14 cellular contexts compared by ENCODE assay signal in genomic region chr3:14436954-14437281, GRCh38. TPM values are rescaled to one million over a fixed set of nuclear protein-coding genes. Genes with fewer than 3 reads are reported as not detected.
A peak's percentile ranks its signal among the peaks of the same experiment; 100 is the strongest.
DNase-seq lines count a peak whose midpoint lies in the region; ATAC-seq and TF ChIP-seq lines count a peak whose summit lies in the region.
"Had no signal": no experiment of that assay in that cellular context is flagged by ENCODE, and none has a peak within 500 bp of the region (broad histone marks: within the 10 kb centered on the region; RNA-seq: fewer than 3 reads in every experiment).

No MANE protein-coding gene starts in this region.

- H3K27ac Mint-ChIP-seq in activated T-cell treated with anti-CD3 and anti-CD28 coated beads, Interleukin-2, amount 50 U/mL, for 72 hours, result peak overlapping the region; percentile 23
- peak overlapping the region; percentile 52 for H3K27ac Mint-ChIP-seq in glutamatergic neuron (ENCODE audit: unreplicated experiment)
- H3K27ac Mint-ChIP-seq in type B pancreatic cell, result peak overlapping the region; percentile 74
- H3K27ac Mint-ChIP-seq: activated naive CD8-positive, alpha-beta T cell had no signal

- H3K4me3 ChIP-seq in lower leg skin (ENCODE audit: low read depth, poor library complexity, severe bottlenecking), result no peak overlapping the region
- H3K4me3 ChIP-seq: dorsolateral prefrontal cortex, skin epidermis had no signal

- no peaks in the 10 kb centered on the region for H3K9me3 Mint-ChIP-seq in activated T-cell treated with anti-CD3 and anti-CD28 coated beads, Interleukin-2, amount 50 U/mL, for 72 hours
- no peaks in the 10 kb centered on the region for H3K9me3 Mint-ChIP-seq in activated T-cell treated with anti-CD3 and anti-CD28 coated beads, Interleukin-2, amount 50 U/mL, for 4 hours
- H3K9me3 Mint-ChIP-seq in glutamatergic neuron (ENCODE audit: unreplicated experiment) (no peaks in the 10 kb centered on the region), type B pancreatic cell (no peaks in the 10 kb centered on the region)

- ATAC-seq in activated T-cell treated with anti-CD3 and anti-CD28 coated beads, Interleukin-2, amount 50 U/mL, for 72 hours (replicated peaks in 1 of 2), result no peak
- ATAC-seq in activated T-cell treated with anti-CD3 and anti-CD28 coated beads, Interleukin-2, amount 50 U/mL, for 4 hours, result no peak
- ATAC-seq in HG02884 (IDR thresholded peaks at IDR 0.05; ENCODE audit: unreplicated experiment), result no peak
- ATAC-seq: activated CD4-positive, CD25-positive, alpha-beta regulatory T cell treated with anti-CD3 and anti-CD28 coated beads, Interleukin-2, amount 50 U/mL, for 24 hours; esophagus mucosa had no signal

- intact Hi-C loops in lower leg skin (cut with DNase I; ENCODE audit: low total_unique reads), result no loop called here

- H3K4me1 Mint-ChIP-seq in activated T-cell treated with anti-CD3 and anti-CD28 coated beads, Interleukin-2, amount 50 U/mL, for 72 hours (ENCODE audit: low read depth), result peaks cover 52% of the 10 kb centered on the region
- peaks cover 59% of the 10 kb centered on the region for H3K4me1 Mint-ChIP-seq in activated T-cell treated with anti-CD3 and anti-CD28 coated beads, Interleukin-2, amount 50 U/mL, for 4 hours (ENCODE audit: low read depth)
- peaks cover 11% of the 10 kb centered on the region for H3K4me1 Mint-ChIP-seq in glutamatergic neuron (ENCODE audit: low read depth, unreplicated experiment)
- peaks cover 42% of the 10 kb centered on the region for H3K4me1 Mint-ChIP-seq in type B pancreatic cell (ENCODE audit: unreplicated experiment)

- TF ChIP-seq CTCF in RWPE1 (conservative IDR thresholded peaks at IDR 0.05; ENCODE audit: low read depth), result no peak
- no peak for TF ChIP-seq CTCF in glutamatergic neuron (IDR thresholded peaks at IDR 0.05; ENCODE audit: partially characterized antibody, unreplicated experiment)
- no peak for TF ChIP-seq CTCF in type B pancreatic cell (conservative IDR thresholded peaks at IDR 0.05)
- no peak for TF ChIP-seq CTCF in lower leg skin (IDR thresholded peaks at IDR 0.05)

- H3K36me3 Mint-ChIP-seq in activated T-cell treated with anti-CD3 and anti-CD28 coated beads, Interleukin-2, amount 50 U/mL, for 72 hours (ENCODE audit: insufficient read depth in 2 of 2), result no peaks in the 10 kb centered on the region
- no peaks in the 10 kb centered on the region for H3K36me3 Mint-ChIP-seq in activated T-cell treated with anti-CD3 and anti-CD28 coated beads, Interleukin-2, amount 50 U/mL, for 4 hours (ENCODE audit: insufficient read depth)
- no peaks in the 10 kb centered on the region for H3K36me3 Mint-ChIP-seq in glutamatergic neuron (ENCODE audit: unreplicated experiment)
- H3K36me3 Mint-ChIP-seq in type B pancreatic cell, result no peaks in the 10 kb centered on the region
- H3K36me3 Mint-ChIP-seq: activated naive CD8-positive, alpha-beta T cell had no signal

- no peak for DNase-seq in activated T-cell treated with anti-CD3 and anti-CD28 coated beads, Interleukin-2, amount 50 U/mL, for 72 hours
- DNase-seq in activated T-cell treated with anti-CD3 and anti-CD28 coated beads, Interleukin-2, amount 50 U/mL, for 4 hours, result no peak
- DNase-seq in RWPE1 (ENCODE audit: low spot score) (no peak), glutamatergic neuron (no peak), type B pancreatic cell (ENCODE audit: extremely low spot score, unreplicated experiment) (no peak), lower leg skin (ENCODE audit: low spot score in 2 of 2) (no peak), SKM-1 treated with dmso at 0.1 percent for 144 hours (lab: John Stamatoyannopoulos, UW; ENCODE audit: unreplicated experiment) (no peak)
- DNase-seq: NCI-H146 had no signal

- H3K27ac ChIP-seq in RWPE1, result peak overlapping the region; percentile 51; the same call in 1 of the 2 replicates

- POLR2A ChIA-PET in RWPE1 (lab: Yijun Ruan, JAX; ENCODE audit: low non-redundant PET), result no interaction called here

- no peaks in the 10 kb centered on the region for H3K27me3 Mint-ChIP-seq in activated T-cell treated with anti-CD3 and anti-CD28 coated beads, Interleukin-2, amount 50 U/mL, for 72 hours (ENCODE audit: low read depth)
- H3K27me3 Mint-ChIP-seq in activated T-cell treated with anti-CD3 and anti-CD28 coated beads, Interleukin-2, amount 50 U/mL, for 4 hours (ENCODE audit: low read depth), result no peaks in the 10 kb centered on the region
- H3K27me3 Mint-ChIP-seq in glutamatergic neuron (ENCODE audit: unreplicated experiment) (peaks cover 4% of the 10 kb centered on the region), type B pancreatic cell (no peaks in the 10 kb centered on the region)
- H3K27me3 Mint-ChIP-seq: activated naive CD8-positive, alpha-beta T cell had no signal

- CTCF ChIA-PET in RWPE1 (lab: Yijun Ruan, JAX), result interaction anchor here (0.6 kb wide), 1 partner anchor 42 kb away, joined by 6 read pairs; no protein-coding TSS in a partner anchor

- H3K4me3 Mint-ChIP-seq in activated T-cell treated with anti-CD3 and anti-CD28 coated beads, Interleukin-2, amount 50 U/mL, for 72 hours, result no peak overlapping the region
- H3K4me3 Mint-ChIP-seq in activated T-cell treated with anti-CD3 and anti-CD28 coated beads, Interleukin-2, amount 50 U/mL, for 4 hours, result no peak overlapping the region
- H3K4me3 Mint-ChIP-seq in glutamatergic neuron (ENCODE audit: unreplicated experiment), result no peak overlapping the region
- no peak overlapping the region for H3K4me3 Mint-ChIP-seq in type B pancreatic cell
- H3K4me3 Mint-ChIP-seq: activated naive CD8-positive, alpha-beta T cell had no signal

- no peak for TF ChIP-seq POLR2A in lower leg skin (IDR thresholded peaks at IDR 0.05)

RNA-seq across cellular contexts. Expression of gene SLC6A6, which starts 34.5 kb away (rescaled TPM):
- total RNA-seq in activated T-cell treated with anti-CD3 and anti-CD28 coated beads, Interleukin-2, amount 50 U/mL, for 72 hours, result 10 to 100 TPM; 35.4 to 39.2 TPM
- 10 to 100 TPM; 47.6 to 54.2 (median 51.2) TPM for total RNA-seq in activated T-cell treated with anti-CD3 and anti-CD28 coated beads, Interleukin-2, amount 50 U/mL, for 4 hours
- total RNA-seq in glutamatergic neuron (ENCODE audit: unreplicated experiment), result 21.9 TPM
- 24.5 and 30.3 TPM in 2 replicates for total RNA-seq in type B pancreatic cell (ENCODE audit: low replicate concordance)
- 100 to 1,000 TPM in 1 of 4 donors, 10 to 100 TPM in 3; 34.4 to 166 (median 55.2) TPM for total RNA-seq in lower leg skin

Comparison
In these comparisons a context has a peak if more than half of its experiments do, and no peak if none do; other contexts are left out.
1. H3K27ac Mint-ChIP-seq: peak in every context shown above with its lines; median percentile 74 in type B pancreatic cell; 52 in glutamatergic neuron; 23 in activated T-cell treated with anti-CD3 and anti-CD28 coated beads, Interleukin-2, amount 50 U/mL, for 72 hours.